Comparison of ENCODE assay signal across 1 cellular context in genomic region chr4:108168672-108169562, GRCh38.
TF ChIP-seq lines count a peak whose summit lies in the region.

Gene LEF1, minus strand, starts transcription at chr4:108168932. Its CDS starts 1,165 bp downstream, at chr4:108167767.

TF ChIP-seq in HepG2, 621 proteins besides CTCF, POLR2A, EP300 and RAD21 (continued from another document):
- TF ChIP-seq ZNF704 (CRISPR knock-in tag; IDR thresholded peaks at IDR 0.05; ENCODE audit: borderline replicate concordance) (no peak), MTF2 (CRISPR knock-in tag; IDR thresholded peaks at IDR 0.05; ENCODE audit: borderline replicate concordance) (peak; percentile 61; the same call in 1 of the 2 replicates), ZBTB14 (CRISPR knock-in tag; IDR thresholded peaks at IDR 0.05) (peak; percentile 52; the same call in 1 of the 2 replicates), HINFP (CRISPR knock-in tag; IDR thresholded peaks at IDR 0.05; ENCODE audit: low read depth) (no peak)
